12 cellular contexts compared by ENCODE assay signal in genomic region chr4:10108391-10108790, GRCh38. TPM values are rescaled to one million over a fixed set of nuclear protein-coding genes. Genes with fewer than 3 reads are reported as not detected.
A peak's percentile ranks its signal among the peaks of the same experiment; 100 is the strongest.
DNase-seq lines count a peak whose midpoint lies in the region; ATAC-seq and TF ChIP-seq lines count a peak whose summit lies in the region.
"Had no signal": no experiment of that assay in that cellular context is flagged by ENCODE, and none has a peak within 500 bp of the region (broad histone marks: within the 10 kb centered on the region; RNA-seq: fewer than 3 reads in every experiment).

No MANE protein-coding gene starts in this region.

- peak overlapping the region; percentile 78 for H3K4me3 Mint-ChIP-seq in HFFc6
- H3K4me3 Mint-ChIP-seq in activated naive CD8-positive, alpha-beta T cell = peak overlapping the region; percentile 83
- H3K4me3 Mint-ChIP-seq in stimulated activated effector memory CD8-positive, alpha-beta T cell treated with anti-CD3 and anti-CD28 coated beads, Interleukin-12 subunit alpha, Interleukin-12 subunit beta, amount 100 ng/mL, for 72 hours = peak overlapping the region; percentile 83

- no peak for DNase-seq in HFFc6
- DNase-seq in left ventricle myocardium superior = no peak
- no peak for DNase-seq in stimulated activated effector memory CD8-positive, alpha-beta T cell treated with anti-CD3 and anti-CD28 coated beads, Interleukin-12 subunit alpha, Interleukin-12 subunit beta, amount 100 ng/mL, for 72 hours (ENCODE audit: low spot score in 2 of 2)
- DNase-seq in NCI-H524 (lab: John Stamatoyannopoulos, UW) = no peak
- no peak for DNase-seq in HUDEP-2 (lab: John Stamatoyannopoulos, UW; ENCODE audit: unreplicated experiment in 76 of 76)
- DNase-seq: adrenal gland, foreskin melanocyte, GDM1, MM.1S had no signal

- no peaks in the 10 kb centered on the region for H3K9me3 Mint-ChIP-seq in HFFc6
- H3K9me3 Mint-ChIP-seq in activated naive CD8-positive, alpha-beta T cell (ENCODE audit: low read depth) = no peaks in the 10 kb centered on the region
- H3K9me3 Mint-ChIP-seq in stimulated activated effector memory CD8-positive, alpha-beta T cell treated with anti-CD3 and anti-CD28 coated beads, Interleukin-12 subunit alpha, Interleukin-12 subunit beta, amount 100 ng/mL, for 72 hours = no peaks in the 10 kb centered on the region

- no peak for TF ChIP-seq CTCF in HFFc6 (IDR thresholded peaks at IDR 0.05)

- intact Hi-C loops in left ventricle myocardium superior (cut with micrococcal nuclease) = no loop called here

- H3K4me1 Mint-ChIP-seq in HFFc6 (ENCODE audit: low read depth) = peaks cover 100% of the 10 kb centered on the region
- H3K4me1 Mint-ChIP-seq in activated naive CD8-positive, alpha-beta T cell (ENCODE audit: low read depth) = peaks cover 97% of the 10 kb centered on the region
- peaks cover 100% of the 10 kb centered on the region for H3K4me1 Mint-ChIP-seq in stimulated activated effector memory CD8-positive, alpha-beta T cell treated with anti-CD3 and anti-CD28 coated beads, Interleukin-12 subunit alpha, Interleukin-12 subunit beta, amount 100 ng/mL, for 72 hours

- H3K27me3 Mint-ChIP-seq in HFFc6 (ENCODE audit: insufficient read depth) = peaks cover 19% of the 10 kb centered on the region
- H3K27me3 Mint-ChIP-seq in activated naive CD8-positive, alpha-beta T cell = no peaks in the 10 kb centered on the region

- H3K36me3 Mint-ChIP-seq in HFFc6 (ENCODE audit: low read depth) = peaks cover 76% of the 10 kb centered on the region
- peaks cover 13% of the 10 kb centered on the region for H3K36me3 Mint-ChIP-seq in activated naive CD8-positive, alpha-beta T cell
- peaks cover 100% of the 10 kb centered on the region for H3K36me3 Mint-ChIP-seq in stimulated activated effector memory CD8-positive, alpha-beta T cell treated with anti-CD3 and anti-CD28 coated beads, Interleukin-12 subunit alpha, Interleukin-12 subunit beta, amount 100 ng/mL, for 72 hours

- peak; percentile 3 for ATAC-seq in left ventricle myocardium superior
- ATAC-seq in stimulated activated effector memory CD8-positive, alpha-beta T cell treated with anti-CD3 and anti-CD28 coated beads, Interleukin-12 subunit alpha, Interleukin-12 subunit beta, amount 100 ng/mL, for 72 hours = no peak
- no peak for ATAC-seq in GM18873 (IDR thresholded peaks at IDR 0.05; ENCODE audit: low FRiP score, unreplicated experiment)
- ATAC-seq in GM19035 (IDR thresholded peaks at IDR 0.05; ENCODE audit: unreplicated experiment) = no peak

- peak overlapping the region; percentile 80 for H3K27ac Mint-ChIP-seq in HFFc6
- peak overlapping the region; percentile 89 for H3K27ac Mint-ChIP-seq in activated naive CD8-positive, alpha-beta T cell
- peak overlapping the region; percentile 96 for H3K27ac Mint-ChIP-seq in stimulated activated effector memory CD8-positive, alpha-beta T cell treated with anti-CD3 and anti-CD28 coated beads, Interleukin-12 subunit alpha, Interleukin-12 subunit beta, amount 100 ng/mL, for 72 hours

RNA-seq across cellular contexts. Expression of gene WDR1, which starts 8.2 kb away (rescaled TPM):
- total RNA-seq in HFFc6 (2021; fragmentation: NEBNext Ultra II Directional; extraction: Animal tissue kit (Norgen Biotek cat#: 25700)) = 100 to 1,000 TPM; 720 to 838 (median 782) TPM
- 182 TPM for total RNA-seq in left ventricle myocardium superior
